8 cellular contexts compared by ENCODE assay signal in the genomic region with DNA sequence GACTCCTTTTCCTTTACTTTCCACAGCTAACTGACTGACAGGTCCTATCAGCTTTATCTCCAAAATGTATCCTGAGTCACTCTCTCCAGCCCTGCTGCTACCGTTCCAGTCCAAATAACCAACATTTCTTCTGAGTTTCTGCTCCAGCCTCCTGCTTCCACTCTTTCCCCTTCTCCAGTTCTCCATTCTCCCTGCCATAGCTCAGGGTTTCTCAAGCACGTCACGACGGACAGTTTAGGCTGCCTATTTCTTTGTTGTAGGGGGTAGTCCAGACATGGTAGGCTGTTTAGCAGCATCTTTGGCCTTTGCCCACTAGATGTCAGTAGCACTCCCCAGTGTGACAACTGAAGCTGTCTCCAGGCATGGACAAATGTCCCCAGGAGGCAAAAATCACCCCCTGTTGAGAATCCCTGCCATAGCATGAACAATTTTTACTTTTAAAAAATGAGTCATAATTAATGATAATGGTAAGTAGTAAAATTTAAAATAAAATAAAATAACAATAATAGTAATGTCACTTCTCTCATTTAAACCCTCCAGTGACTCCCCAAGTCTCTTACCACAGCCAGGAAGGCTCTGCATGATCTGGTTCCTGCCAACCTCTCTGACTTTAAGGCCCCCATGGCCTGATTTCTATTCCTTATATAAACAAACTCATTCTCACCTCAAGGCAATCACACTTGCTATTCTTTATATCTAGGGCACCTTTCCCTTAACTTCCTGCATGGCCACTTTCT.
DNase-seq lines count a peak whose midpoint lies in the region; ATAC-seq and TF ChIP-seq lines count a peak whose summit lies in the region.

No MANE protein-coding gene starts in this region.

- intact Hi-C loops in Caco-2 (cut with micrococcal nuclease; ENCODE audit: unreplicated experiment): loop anchor here (1.0 to 5.0 kb wide), 8 partner anchors 40 to 1047 kb away; a partner anchor contains a TSS

- peak; percentile 79 for DNase-seq in Caco-2
- peak; percentile 27 for DNase-seq in NCI-H748 treated with DMSO at 0.1 percent for 48 hours (lab: John Stamatoyannopoulos, UW)
- DNase-seq in activated CD4-positive, alpha-beta T cell treated with anti-CD3 and anti-CD28 coated beads, Interleukin-2, amount 50 U/mL, for 24 hours (ENCODE audit: low read depth in 1 of 2, low spot score in 1 of 2): peak; percentile 13 to 47
- DNase-seq in effector CD4-positive, alpha-beta T cell: peak; percentile 7
- peak; percentile 2 to 10 for DNase-seq in stimulated activated CD8-positive, alpha-beta memory T cell treated with anti-CD3 and anti-CD28 coated beads, Interleukin-7, amount 100 ng/mL, for 1 hour (ENCODE audit: low read depth in 2 of 2)

- H3K36me3 ChIP-seq in Caco-2 (ENCODE audit: control insufficient read depth, insufficient read depth, low read length) (no peaks in the 10 kb centered on the region), mesodermal cell (ENCODE audit: control insufficient read depth, insufficient read depth, low read length) (no peaks in the 10 kb centered on the region)

- TF ChIP-seq CTCF in Caco-2 (IDR thresholded peaks at IDR 0.05; ENCODE audit: insufficient read depth in 1 of 2, low read depth in 1 of 2, low read length in 1 of 2, severe bottlenecking in 1 of 2, unreplicated experiment in 1 of 2): peak; percentile 88 to 94

- H3K27ac ChIP-seq in mesodermal cell (ENCODE audit: low read depth, low read length, severe bottlenecking): peak overlapping the region; percentile 94

- H3K4me1 ChIP-seq in Caco-2 (no peaks in the 10 kb centered on the region), mesodermal cell (ENCODE audit: control insufficient read depth, insufficient read depth, low read length, poor library complexity, severe bottlenecking) (peaks cover 21% of the 10 kb centered on the region)

- H3K27ac Mint-ChIP-seq in Caco-2 (ENCODE audit: unreplicated experiment): peak overlapping the region; percentile 3

- peaks cover 11% of the 10 kb centered on the region for H3K4me1 Mint-ChIP-seq in Caco-2 (ENCODE audit: low read depth, unreplicated experiment)

- H3K9me3 Mint-ChIP-seq in Caco-2 (ENCODE audit: unreplicated experiment): peaks cover 9% of the 10 kb centered on the region

- no peaks in the 10 kb centered on the region for H3K36me3 Mint-ChIP-seq in Caco-2 (ENCODE audit: insufficient read depth, unreplicated experiment)

- peak overlapping the region; percentile 52 for H3K4me3 Mint-ChIP-seq in Caco-2 (ENCODE audit: unreplicated experiment)

- H3K9me3 ChIP-seq in Caco-2 (no peaks in the 10 kb centered on the region), mesodermal cell (ENCODE audit: control insufficient read depth, low read length) (peaks cover 5% of the 10 kb centered on the region)

- no TSS peak for BruUV-seq in Caco-2 (replicated peaks; lab: Mats Ljungman, UMichigan)

- WGBS in mesodermal cell (ENCODE audit: insufficient coverage in 2 of 2), 2 experiments: 9 to 43% methylated on average over 1 of the region's 4 CpGs

- H3K4me3 ChIP-seq in Caco-2 (ENCODE audit: low read depth, low read length): peak overlapping the region; percentile 19; the same call in 1 of the 2 replicates
- no peak overlapping the region for H3K4me3 ChIP-seq in mesodermal cell (ENCODE audit: extremely low read depth, insufficient read depth, low read length, poor library complexity, severe bottlenecking)

- H3K27me3 Mint-ChIP-seq in Caco-2 (ENCODE audit: insufficient read depth, unreplicated experiment): no peaks in the 10 kb centered on the region

- POLR2A ChIA-PET in Caco-2 (lab: Charles Lee): interaction anchor here (0.5 kb wide), 1 partner anchor 58 kb away, joined by 4 read pairs; no protein-coding TSS in a partner anchor

- ATAC-seq in GM19438 (IDR thresholded peaks at IDR 0.05; ENCODE audit: low read depth, unreplicated experiment) (peak; percentile 99), HG03457 (IDR thresholded peaks at IDR 0.05; ENCODE audit: unreplicated experiment) (peak; percentile 99)

- CTCF ChIA-PET in Caco-2 (lab: Charles Lee): interaction anchor here (0.5 to 1.5 kb wide), 11 partner anchors 9 to 1046 kb away, joined by 3 to 8 read pairs (median 3); a partner anchor contains a TSS

- H3K27me3 ChIP-seq in Caco-2 (replicated peaks; ENCODE audit: control insufficient read depth, insufficient read depth, low read length): no peaks in the 10 kb centered on the region

Comparison
In these comparisons a context has a peak if more than half of its experiments do, and no peak if none do; other contexts are left out.
1. DNase-seq: peak in every context shown above with its lines; median percentile 79 in Caco-2; 30 in activated CD4-positive, alpha-beta T cell treated with anti-CD3 and anti-CD28 coated beads, Interleukin-2, amount 50 U/mL, for 24 hours; 27 in NCI-H748 treated with DMSO at 0.1 percent for 48 hours; 7 in effector CD4-positive, alpha-beta T cell; 6 in stimulated activated CD8-positive, alpha-beta memory T cell treated with anti-CD3 and anti-CD28 coated beads, Interleukin-7, amount 100 ng/mL, for 1 hour.